Comparison of ENCODE assay signal across 8 cellular contexts in the genomic region with DNA sequence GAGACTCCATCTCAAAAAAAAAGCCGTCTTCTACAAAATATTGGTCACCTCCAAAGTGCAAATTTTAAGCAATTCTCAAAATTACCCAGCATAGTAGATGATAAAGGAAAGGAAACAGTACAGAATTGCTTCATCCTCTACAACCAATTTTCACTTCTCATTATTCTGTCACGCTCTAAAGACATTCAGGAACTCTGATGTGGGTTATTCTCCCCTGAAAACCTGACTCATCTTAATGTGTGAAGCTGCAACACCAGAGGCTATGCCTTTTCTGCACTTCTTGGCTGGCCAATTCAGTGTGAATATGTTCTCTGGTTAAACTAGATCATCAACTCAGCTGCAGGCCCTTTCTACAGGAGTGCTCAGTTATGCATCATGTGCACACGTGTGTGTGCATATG. TPM values are rescaled to one million over a fixed set of nuclear protein-coding genes. Genes with fewer than 3 reads are reported as not detected.
DNase-seq lines count a peak whose midpoint lies in the region; ATAC-seq and TF ChIP-seq lines count a peak whose summit lies in the region.

No MANE protein-coding gene starts in this region.

- peaks cover 74% of the 10 kb centered on the region for H3K4me1 Mint-ChIP-seq in activated naive CD8-positive, alpha-beta T cell treated with anti-CD3 and anti-CD28 coated beads, Interleukin-2, amount 50 U/mL, for 24 hours

- H3K9me3 Mint-ChIP-seq in activated naive CD8-positive, alpha-beta T cell treated with anti-CD3 and anti-CD28 coated beads, Interleukin-2, amount 50 U/mL, for 24 hours = peaks cover 20% of the 10 kb centered on the region

- H3K79me2 ChIP-seq in hepatocyte = no peaks in the 10 kb centered on the region

- H4K20me1 ChIP-seq in hepatocyte (ENCODE audit: insufficient read depth, poor library complexity, severe bottlenecking) = no peaks in the 10 kb centered on the region

- no peaks in the 10 kb centered on the region for H3K36me3 ChIP-seq in upper lobe of right lung
- H3K36me3 ChIP-seq in hepatocyte (replicated peaks; ENCODE audit: insufficient read depth, low read depth) = no peaks in the 10 kb centered on the region

- TF ChIP-seq CTCF in GM13977 (IDR thresholded peaks at IDR 0.05; ENCODE audit: extremely low read depth, insufficient read depth, missing control alignments) (no peak), upper lobe of right lung (IDR thresholded peaks at IDR 0.05) (no peak), hepatocyte (IDR thresholded peaks at IDR 0.05; ENCODE audit: poor library complexity) (no peak)

- H3K27ac ChIP-seq in upper lobe of right lung = no peak overlapping the region
- H3K27ac ChIP-seq in hepatocyte = no peak overlapping the region

- intact Hi-C loops in upper lobe of right lung (cut with DNase I) = no loop called here

- H3K27me3 ChIP-seq in upper lobe of right lung (no peaks in the 10 kb centered on the region), hepatocyte (no peaks in the 10 kb centered on the region)

- ATAC-seq in GM21381 (IDR thresholded peaks at IDR 0.05; ENCODE audit: unreplicated experiment) = peak; percentile 94
- ATAC-seq in HG03558 (IDR thresholded peaks at IDR 0.05; ENCODE audit: extremely low read depth, unreplicated experiment) = peak; percentile 94
- ATAC-seq in activated naive CD8-positive, alpha-beta T cell treated with anti-CD3 and anti-CD28 coated beads, Interleukin-2, amount 50 U/mL, for 24 hours = peak; percentile 90
- ATAC-seq in upper lobe of right lung = peak; percentile 87

- H3K4me3 Mint-ChIP-seq in activated naive CD8-positive, alpha-beta T cell treated with anti-CD3 and anti-CD28 coated beads, Interleukin-2, amount 50 U/mL, for 24 hours = peak overlapping the region; percentile 3

- H3K4me1 ChIP-seq in upper lobe of right lung (peaks cover 16% of the 10 kb centered on the region), hepatocyte (ENCODE audit: insufficient read depth) (peaks cover 9% of the 10 kb centered on the region)

- WGBS in hepatocyte (ENCODE audit: low lambda C conversion rate, missing lambda C conversion rate) = 93% methylated on average over 3 of the region's 3 CpGs

- peak overlapping the region; percentile 79 for H3K27ac Mint-ChIP-seq in activated naive CD8-positive, alpha-beta T cell treated with anti-CD3 and anti-CD28 coated beads, Interleukin-2, amount 50 U/mL, for 24 hours

- no peak overlapping the region for H3K4me2 ChIP-seq in hepatocyte

- H3K36me3 Mint-ChIP-seq in activated naive CD8-positive, alpha-beta T cell treated with anti-CD3 and anti-CD28 coated beads, Interleukin-2, amount 50 U/mL, for 24 hours (ENCODE audit: low read depth) = peaks cover 66% of the 10 kb centered on the region

- in situ Hi-C loops in GM13977 (cut with MboI; ENCODE audit: low pct_unique_long_range_greater_than_20kb, low sequenced_read_pairs, unreplicated experiment) = no loop called here

- no peaks in the 10 kb centered on the region for H3K9me2 ChIP-seq in hepatocyte (replicated peaks; ENCODE audit: insufficient read depth)

- DNase-seq in GM13977 (ENCODE audit: low spot score) = peak; percentile 74
- no peak for DNase-seq in activated naive CD8-positive, alpha-beta T cell treated with anti-CD3 and anti-CD28 coated beads, Interleukin-2, amount 50 U/mL, for 24 hours
- DNase-seq in upper lobe of right lung = no peak
- no peak for DNase-seq in NCI-H2196 (lab: John Stamatoyannopoulos, UW; ENCODE audit: unreplicated experiment)
- DNase-seq in retina = no peak
- DNase-seq in hepatocyte (ENCODE audit: low spot score) = no peak

- H3K4me3 ChIP-seq in upper lobe of right lung = no peak overlapping the region
- no peak overlapping the region for H3K4me3 ChIP-seq in hepatocyte

- H3K9me3 ChIP-seq in upper lobe of right lung = no peaks in the 10 kb centered on the region
- H3K9me3 ChIP-seq in hepatocyte (ENCODE audit: low read depth) = no peaks in the 10 kb centered on the region

- no peaks in the 10 kb centered on the region for H3K27me3 Mint-ChIP-seq in activated naive CD8-positive, alpha-beta T cell treated with anti-CD3 and anti-CD28 coated beads, Interleukin-2, amount 50 U/mL, for 24 hours

- H2AFZ ChIP-seq in hepatocyte = no peak overlapping the region

RNA-seq across cellular contexts. Expression of gene PTGER2, which starts 11.0 kb away (rescaled TPM):
- 5.3 TPM for total RNA-seq in upper lobe of right lung
- total RNA-seq in hepatocyte = 18.5 and 18.7 TPM in 2 replicates
- 43.0 and 49.3 TPM in 2 replicates for polyA plus RNA-seq in hepatocyte

RNA-seq across cellular contexts. Expression of gene PTGDR, which starts 57.6 kb away (rescaled TPM):
- 1.6 TPM for total RNA-seq in upper lobe of right lung
- 2.5 and 3.1 TPM in 2 replicates for total RNA-seq in hepatocyte
- 2.2 and 3.5 TPM in 2 replicates for polyA plus RNA-seq in hepatocyte
